ENCODE assay signal across 8 cellular contexts in genomic region chr7:130695840-130696239, GRCh38. TPM values are rescaled to one million over a fixed set of nuclear protein-coding genes. Genes with fewer than 3 reads are reported as not detected.
DNase-seq lines count a peak whose midpoint lies in the region; ATAC-seq and TF ChIP-seq lines count a peak whose summit lies in the region.

No MANE protein-coding gene starts in this region.

- H3K36me3 ChIP-seq in lung (ENCODE audit: control insufficient read depth in 2 of 2, insufficient read depth in 2 of 2, low read length in 2 of 2) (no peaks in the 10 kb centered on the region), right atrium auricular region (no peaks in the 10 kb centered on the region)

- peak; percentile 49 for DNase-seq in Daoy (ENCODE audit: low read depth)
- peak; percentile 67 for DNase-seq in LHCN-M2 (ENCODE audit: low read depth)
- DNase-seq in amniotic epithelial cell (ENCODE audit: low read depth), result peak; percentile 34
- DNase-seq in lung (ENCODE audit: low spot score), result no peak
- DNase-seq in right atrium auricular region (ENCODE audit: low spot score), result no peak
- no peak for DNase-seq in GM19240 (ENCODE audit: insufficient read length, low spot score)

- H3K27ac ChIP-seq in lung (ENCODE audit: low read depth in 1 of 2, low read length in 1 of 2) (no peak overlapping the region), right atrium auricular region (no peak overlapping the region)

- no peaks in the 10 kb centered on the region for H3K9me3 ChIP-seq in lung (ENCODE audit: control insufficient read depth in 2 of 2, insufficient read depth in 1 of 2, low read length in 1 of 2)
- no peaks in the 10 kb centered on the region for H3K9me3 ChIP-seq in right atrium auricular region

- 53 to 55% methylated on average over 2 of the region's 2 CpGs for WGBS in lung, 2 donors

- TF ChIP-seq CTCF in lung (IDR thresholded peaks at IDR 0.05; ENCODE audit: control extremely low read depth, extremely low read depth), result peak; percentile 40
- peak in 1 of 2 donors; percentile 52 for TF ChIP-seq CTCF in right atrium auricular region (IDR thresholded peaks at IDR 0.05)

- H3K4me1 ChIP-seq in lung (ENCODE audit: control insufficient read depth in 2 of 2, insufficient read depth in 2 of 2, low read length in 2 of 2) (no peaks in the 10 kb centered on the region), right atrium auricular region (no peaks in the 10 kb centered on the region)

- H3K27me3 ChIP-seq in lung (ENCODE audit: control insufficient read depth, insufficient read depth) (no peaks in the 10 kb centered on the region), right atrium auricular region (no peaks in the 10 kb centered on the region)

- ATAC-seq in lung (ENCODE audit: insufficient read depth, low FRiP score) (no peak), GM21423 (IDR thresholded peaks at IDR 0.05; ENCODE audit: unreplicated experiment) (no peak), GM21619 (IDR thresholded peaks at IDR 0.05; ENCODE audit: unreplicated experiment) (no peak)

- H3K4me3 ChIP-seq in lung (no peak overlapping the region), right atrium auricular region (no peak overlapping the region)

RNA-seq across cellular contexts. Expression of gene TSGA13, which starts 9.5 kb away (rescaled TPM):
- total RNA-seq in Daoy (2014; rRNA removed; shearing (Covaris generic)), result not detected in 2 replicates
- total RNA-seq in LHCN-M2 (2014; rRNA removed), result not detected in 2 replicates
- polyA plus RNA-seq in LHCN-M2 (2012), result not detected
- not detected for total RNA-seq in lung
- polyA plus RNA-seq in lung, result not detected
- total RNA-seq in right atrium auricular region, result not detected

RNA-seq across cellular contexts. Expression of gene COPG2, which starts 27.3 kb away (rescaled TPM):
- 57.5 and 58.4 TPM in 2 replicates for total RNA-seq in Daoy (2014; rRNA removed; shearing (Covaris generic))
- total RNA-seq in LHCN-M2 (2014; rRNA removed) (44.3 and 54.0 TPM in 2 replicates), lung (10 to 100 TPM; 20.7 to 29.3 TPM), right atrium auricular region (10 to 100 TPM; 13.1 to 19.3 TPM)
- polyA plus RNA-seq in LHCN-M2 (2012), result 27.9 TPM
- polyA plus RNA-seq in lung, result 10 to 100 TPM in 1 of 2 donors, 1 to 10 TPM in 1; 8.9 to 12.8 TPM

RNA-seq across cellular contexts. Expression of gene KLF14, which starts 38.2 kb away (rescaled TPM):
- total RNA-seq in Daoy (2014; rRNA removed; shearing (Covaris generic)), result 0.06 and 0.86 TPM in 2 replicates
- total RNA-seq in LHCN-M2 (2014; rRNA removed) (not detected in 2 replicates), lung (under 1 TPM; 0.26 to 0.31 TPM), right atrium auricular region (under 1 TPM in 1 of 2 donors, not detected in 1; 0.35 TPM)
- polyA plus RNA-seq in LHCN-M2 (2012), result not detected
- polyA plus RNA-seq in lung, result under 1 TPM in 1 of 2 donors, not detected in 1; 0.30 TPM

Comparison
In these comparisons a context has a peak if more than half of its experiments do, and no peak if none do; other contexts are left out.
1. DNase-seq: peak in Daoy (single experiment), LHCN-M2 (single experiment) and amniotic epithelial cell (single experiment); none in lung (single experiment), right atrium auricular region (single experiment) and GM19240 (single experiment).